Comparison of ENCODE assay signal across 12 cellular contexts in genomic region chr1:242886137-242886536, GRCh38.
DNase-seq lines count a peak whose midpoint lies in the region; ATAC-seq, FAIRE-seq and TF ChIP-seq lines count a peak whose summit lies in the region.
"Had no signal": no experiment of that assay in that cellular context is flagged by ENCODE, and none has a peak within 500 bp of the region (broad histone marks: within the 10 kb centered on the region; RNA-seq: fewer than 3 reads in every experiment).

No MANE protein-coding gene starts in this region.

- H3K4me1 ChIP-seq in GM23338 (ENCODE audit: insufficient read depth) = no peaks in the 10 kb centered on the region
- H3K4me1 ChIP-seq in spleen = no peaks in the 10 kb centered on the region

- H2AFZ ChIP-seq in GM23338 = no peak overlapping the region

- H3K27ac Mint-ChIP-seq in GM23338 = no peak overlapping the region
- H3K27ac Mint-ChIP-seq: activated naive CD4-positive, alpha-beta T cell treated with anti-CD3 and anti-CD28 coated beads, Interleukin-2, amount 50 U/mL, for 24 hours; mesothelial cell of epicardium; stimulated activated naive B cell treated with anti-CD40 and anti-IgM and Interleukin-4, amounts not matched to agents 10 μg/mL and 1 μg/mL and 100 μg/mL, for 72 hours had no signal

- no peaks in the 10 kb centered on the region for H3K9me2 ChIP-seq in GM23338 (ENCODE audit: insufficient read depth)

- no peak overlapping the region for H3K4me2 ChIP-seq in GM23338

- no peaks in the 10 kb centered on the region for H4K20me1 ChIP-seq in GM23338 (replicated peaks; ENCODE audit: insufficient read depth)

- peaks cover 6% of the 10 kb centered on the region; the same call in 2 of the 3 replicates for H3K4me1 Mint-ChIP-seq in GM23338
- H3K4me1 Mint-ChIP-seq: activated naive CD4-positive, alpha-beta T cell treated with anti-CD3 and anti-CD28 coated beads, Interleukin-2, amount 50 U/mL, for 24 hours had no signal

- H3K27me3 ChIP-seq in GM23338 (ENCODE audit: insufficient read depth) (no peaks in the 10 kb centered on the region), spleen (replicated peaks in 1 of 7) (peaks cover 0 to 15% (median 7%) of the 10 kb centered on the region in 7 donors)

- H3K4me3 ChIP-seq in GM23338 (no peak overlapping the region), spleen (no peak overlapping the region)

- H3K9me3 ChIP-seq in spleen = no peaks in the 10 kb centered on the region

- no peaks in the 10 kb centered on the region for H3K36me3 Mint-ChIP-seq in GM23338 (ENCODE audit: low read depth)
- H3K36me3 Mint-ChIP-seq: activated naive CD4-positive, alpha-beta T cell treated with anti-CD3 and anti-CD28 coated beads, Interleukin-2, amount 50 U/mL, for 24 hours; mesothelial cell of epicardium had no signal

- TF ChIP-seq POLR2A in spleen (IDR thresholded peaks at IDR 0.05) = no peak

- intact Hi-C loops in spleen (cut with DNase I; ENCODE audit: low total_unique reads) = no loop called here

- DNase-seq in RCC 7860 (ENCODE audit: low spot score) (peak; percentile 39), GM23338 (ENCODE audit: low spot score) (no peak), cerebellar nuclear complex (lab: John Stamatoyannopoulos, UW) (no peak), HuH-7.5 (ENCODE audit: low spot score) (no peak), spleen (no peak)
- DNase-seq: NCI-H2171; stimulated activated naive B cell treated with anti-CD40 and anti-IgM and Interleukin-4, amounts not matched to agents 10 μg/mL and 1 μg/mL and 100 μg/mL, for 72 hours had no signal

- TF ChIP-seq CTCF in GM23338 (conservative IDR thresholded peaks at IDR 0.05; ENCODE audit: low read depth in 2 of 2) (no peak), spleen (IDR thresholded peaks at IDR 0.05 in 8 of 11, conservative IDR thresholded peaks at IDR 0.05 in 3 of 11) (no peak)

- ATAC-seq in GM18508 (IDR thresholded peaks at IDR 0.05; ENCODE audit: insufficient read depth, unreplicated experiment) (peak; percentile 95), GM21367 (IDR thresholded peaks at IDR 0.05; ENCODE audit: unreplicated experiment) (peak; percentile 82), HG03039 (IDR thresholded peaks at IDR 0.05; ENCODE audit: unreplicated experiment) (peak; percentile 41), GM23338 (no peak)
- ATAC-seq: stimulated activated naive B cell treated with anti-CD40 and anti-IgM and Interleukin-4, amounts not matched to agents 10 μg/mL and 1 μg/mL and 100 μg/mL, for 72 hours had no signal

- H3K4me3 Mint-ChIP-seq in GM23338 = no peak overlapping the region
- H3K4me3 Mint-ChIP-seq: activated naive CD4-positive, alpha-beta T cell treated with anti-CD3 and anti-CD28 coated beads, Interleukin-2, amount 50 U/mL, for 24 hours; mesothelial cell of epicardium; stimulated activated naive B cell treated with anti-CD40 and anti-IgM and Interleukin-4, amounts not matched to agents 10 μg/mL and 1 μg/mL and 100 μg/mL, for 72 hours had no signal

- FAIRE-seq in RCC 7860 (lab: Jason Lieb, UNC) = no peak

- H3F3A ChIP-seq in GM23338 (replicated peaks; ENCODE audit: low read depth) = no peaks in the 10 kb centered on the region

- H3K79me2 ChIP-seq in GM23338 (replicated peaks; ENCODE audit: insufficient read depth) = no peaks in the 10 kb centered on the region

- H3K27me3 Mint-ChIP-seq in GM23338 (ENCODE audit: insufficient read depth, low read depth, poor library complexity) = peaks cover 1% of the 10 kb centered on the region

- H3K36me3 ChIP-seq in GM23338 (ENCODE audit: insufficient read depth) (no peaks in the 10 kb centered on the region), spleen (no peaks in the 10 kb centered on the region)

- H3K9me3 Mint-ChIP-seq in GM23338 = no peaks in the 10 kb centered on the region
- H3K9me3 Mint-ChIP-seq: activated naive CD4-positive, alpha-beta T cell treated with anti-CD3 and anti-CD28 coated beads, Interleukin-2, amount 50 U/mL, for 24 hours; mesothelial cell of epicardium; stimulated activated naive B cell treated with anti-CD40 and anti-IgM and Interleukin-4, amounts not matched to agents 10 μg/mL and 1 μg/mL and 100 μg/mL, for 72 hours had no signal

- WGBS in spleen, 5 donors = 7 to 15% (median 12%) methylated on average over 2 of the region's 2 CpGs

- H3K27ac ChIP-seq in GM23338 (ENCODE audit: low read depth) (no peak overlapping the region), spleen (no peak overlapping the region)

TF ChIP-seq in GM23338, 12 proteins besides CTCF, POLR2A, EP300 and RAD21:
- TF ChIP-seq CREB1 (CRISPR knock-in tag; IDR thresholded peaks at IDR 0.05; ENCODE audit: low read depth) (no peak), STAT1 (IDR thresholded peaks at IDR 0.05; ENCODE audit: unreplicated experiment) (no peak), ZNF331 (CRISPR knock-in tag; IDR thresholded peaks at IDR 0.05; ENCODE audit: low read depth) (no peak), EZH2 (IDR thresholded peaks at IDR 0.05; ENCODE audit: low read depth, unreplicated experiment) (no peak), ETS1 (IDR thresholded peaks at IDR 0.05) (no peak), EZH2phosphoT487 (IDR thresholded peaks at IDR 0.05; ENCODE audit: unreplicated experiment) (no peak)
TF ChIP-seq in GM23338: peak in this region for 0.
